ENCODE assay signal across 8 cellular contexts in the genomic region with DNA sequence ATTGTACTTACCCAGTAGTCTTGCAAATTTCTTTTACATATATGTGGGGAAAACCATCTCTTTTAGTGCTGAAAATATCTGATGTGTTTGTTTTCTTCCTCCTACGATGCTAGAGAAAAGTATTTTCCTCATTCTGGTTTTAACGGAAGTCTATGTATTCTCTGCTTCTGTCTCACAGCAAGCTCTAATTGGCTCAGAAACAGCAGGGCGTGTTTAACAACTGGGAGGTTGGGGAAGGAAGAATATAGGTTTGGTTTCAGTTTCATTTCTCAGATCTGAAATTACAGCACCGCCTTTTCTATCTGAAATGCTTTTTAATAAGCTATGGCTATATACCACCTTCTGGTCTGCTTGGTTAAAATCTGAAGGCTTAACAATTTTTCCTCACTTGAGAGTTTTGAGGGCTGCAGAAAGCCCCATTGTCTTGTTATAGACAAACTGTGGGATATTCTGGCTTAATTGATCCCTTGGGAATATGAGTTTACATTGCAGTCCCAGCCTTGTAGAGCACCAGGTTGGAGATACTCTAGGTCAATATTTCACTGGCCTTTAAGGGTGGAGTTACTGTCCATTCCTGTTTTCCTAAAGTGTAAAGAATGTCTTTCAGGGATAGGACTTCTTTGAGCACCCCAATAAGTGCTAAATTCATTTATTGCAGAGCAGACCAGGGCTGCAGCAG. TPM values are rescaled to one million over a fixed set of nuclear protein-coding genes. Genes with fewer than 3 reads are reported as not detected.
A peak's percentile ranks its signal among the peaks of the same experiment; 100 is the strongest.
DNase-seq lines count a peak whose midpoint lies in the region; ATAC-seq and TF ChIP-seq lines count a peak whose summit lies in the region.

Gene SAMD9, minus strand, starts transcription at position 128 of the 679 bp plus-strand sequence. CDS start 11,882 bp downstream, outside the sequence.

- TF ChIP-seq CTCF in GM20000 (IDR thresholded peaks at IDR 0.05; ENCODE audit: extremely low read depth, missing control alignments), result no peak
- TF ChIP-seq CTCF in activated CD8-positive, alpha-beta T cell treated with anti-CD3 and anti-CD28 coated beads for 36 hours (IDR thresholded peaks at IDR 0.05), result no peak
- TF ChIP-seq CTCF in neural cell (IDR thresholded peaks at IDR 0.05; ENCODE audit: poor library complexity, severe bottlenecking), result no peak

- intact Hi-C loops in activated CD8-positive, alpha-beta T cell treated with anti-CD3 and anti-CD28 coated beads for 36 hours (cut with micrococcal nuclease), result no loop called here

- peak; percentile 99 for ATAC-seq in HG03571 (IDR thresholded peaks at IDR 0.05; ENCODE audit: unreplicated experiment)
- ATAC-seq in activated CD8-positive, alpha-beta T cell treated with anti-CD3 and anti-CD28 coated beads for 36 hours, result peak; percentile 91

- H3K4me2 ChIP-seq in neural cell (ENCODE audit: low read length), result no peak within 1 kb of the TSS

- no peak within 1 kb of the TSS for H2AFZ ChIP-seq in neural cell (ENCODE audit: low read depth, low read length)

- H3K27me3 ChIP-seq in neural cell (ENCODE audit: insufficient read depth, low read depth, low read length) (no peaks in the 10 kb centered on the region), thymus (ENCODE audit: control insufficient read depth, insufficient read depth) (no peaks in the 10 kb centered on the region)

- in situ Hi-C loops in Caki2 (cut with HindIII; ENCODE audit: low pct_unique_long_range_greater_than_20kb, low sequenced_read_pairs), result no loop called here

- H3K9me2 ChIP-seq in neural cell (ENCODE audit: insufficient read depth, low read length), result no peaks in the 10 kb centered on the region

- H4K20me1 ChIP-seq in neural cell (ENCODE audit: insufficient read depth), result no peaks in the 10 kb centered on the region

- H3K4me1 Mint-ChIP-seq in activated CD8-positive, alpha-beta T cell treated with anti-CD3 and anti-CD28 coated beads for 36 hours (ENCODE audit: low read depth), result peaks cover 49% of the 10 kb centered on the region

- no peaks in the 10 kb centered on the region for H3K79me2 ChIP-seq in neural cell (replicated peaks; ENCODE audit: insufficient read depth, low read length)

- TF ChIP-seq EP300 in neural cell (conservative IDR thresholded peaks at IDR 0.05; ENCODE audit: poor library complexity, severe bottlenecking), result no peak

- H3F3A ChIP-seq in neural cell (ENCODE audit: insufficient read depth, low read length, poor library complexity, severe bottlenecking), result no peaks in the 10 kb centered on the region

- H3K9me3 ChIP-seq in neural cell (ENCODE audit: low read length) (no peaks in the 10 kb centered on the region), thymus (ENCODE audit: control insufficient read depth) (no peaks in the 10 kb centered on the region)

- peaks cover 13% of the 10 kb centered on the region for H3K9me3 Mint-ChIP-seq in activated CD8-positive, alpha-beta T cell treated with anti-CD3 and anti-CD28 coated beads for 36 hours

- peak within 1 kb of the TSS; percentile 80 for H3K4me3 Mint-ChIP-seq in activated CD8-positive, alpha-beta T cell treated with anti-CD3 and anti-CD28 coated beads for 36 hours

- H3K9ac ChIP-seq in neural cell (ENCODE audit: low read length), result no peak within 1 kb of the TSS

- TF ChIP-seq RAD21 in neural cell (conservative IDR thresholded peaks at IDR 0.05), result no peak

- H3K27ac ChIP-seq in epithelial cell of prostate, result peak within 1 kb of the TSS; percentile 76
- H3K27ac ChIP-seq in neural cell (ENCODE audit: low read length), result no peak within 1 kb of the TSS
- H3K27ac ChIP-seq in thymus (ENCODE audit: low read depth), result peak within 1 kb of the TSS; percentile 52

- H3K4me3 ChIP-seq in neural cell (ENCODE audit: low read length), result no peak within 1 kb of the TSS
- H3K4me3 ChIP-seq in thymus (ENCODE audit: low read length), result peak within 1 kb of the TSS; percentile 59

- WGBS in thymus, result 2% methylated on average over 4 of the region's 4 CpGs

- H3K36me3 Mint-ChIP-seq in activated CD8-positive, alpha-beta T cell treated with anti-CD3 and anti-CD28 coated beads for 36 hours (ENCODE audit: low read depth), result peaks cover 29% of the 10 kb centered on the region

- H3K36me3 ChIP-seq in neural cell (ENCODE audit: insufficient read depth, low read length), result no peaks in the 10 kb centered on the region
- H3K36me3 ChIP-seq in thymus (ENCODE audit: control insufficient read depth, insufficient read depth), result no peaks in the 10 kb centered on the region

- peak within 1 kb of the TSS; percentile 91 for H3K27ac Mint-ChIP-seq in activated CD8-positive, alpha-beta T cell treated with anti-CD3 and anti-CD28 coated beads for 36 hours

- POLR2A ChIA-PET in activated CD8-positive, alpha-beta T cell treated with anti-CD3 and anti-CD28 coated beads for 36 hours (lab: Charles Lee), result interaction anchor here (1.2 to 1.3 kb wide), 2 partner anchors 19 to 27 kb away, joined by 4 to 6 read pairs; no protein-coding TSS in a partner anchor

- DNase-seq in Caki2 (ENCODE audit: low read depth) (peak; percentile 66), GM20000 (ENCODE audit: low spot score) (peak; percentile 79), NCI-H774 (lab: John Stamatoyannopoulos, UW) (peak; percentile 84), epithelial cell of prostate (ENCODE audit: low read depth, low spot score) (peak; percentile 69)
- DNase-seq in activated CD8-positive, alpha-beta T cell treated with anti-CD3 and anti-CD28 coated beads for 36 hours, result peak; percentile 68

- H3K27me3 Mint-ChIP-seq in activated CD8-positive, alpha-beta T cell treated with anti-CD3 and anti-CD28 coated beads for 36 hours, result no peaks in the 10 kb centered on the region

- CTCF ChIA-PET in activated CD8-positive, alpha-beta T cell treated with anti-CD3 and anti-CD28 coated beads for 36 hours (lab: Charles Lee), result interaction anchor here (1.4 to 2.0 kb wide), 2 partner anchors 110 to 128 kb away, joined by 4 to 6 read pairs; no protein-coding TSS in a partner anchor

- peaks cover 2% of the 10 kb centered on the region for H3K4me1 ChIP-seq in thymus (ENCODE audit: control insufficient read depth, insufficient read depth, low read length)

TF ChIP-seq in neural cell, 6 proteins besides CTCF, POLR2A, EP300 and RAD21:
- TF ChIP-seq TAF1 (IDR thresholded peaks at IDR 0.05; ENCODE audit: low read depth) (no peak), POLR2AphosphoS5 (IDR thresholded peaks at IDR 0.05) (peak; percentile 25)

RNA-seq across cellular contexts. Expression of gene SAMD9, which starts in this region (rescaled TPM):
- 4.0 and 6.4 TPM in 2 replicates for total RNA-seq in Caki2 (2014; rRNA removed; shearing (Covaris generic); ENCODE audit: low replicate concordance)
- total RNA-seq in activated CD8-positive, alpha-beta T cell treated with anti-CD3 and anti-CD28 coated beads for 36 hours, result 10 to 100 TPM; 13.6 to 14.6 TPM
- not detected in 2 replicates for polyA plus RNA-seq in neural cell
- polyA minus RNA-seq in neural cell, result not detected in 2 replicates
- 13.9 TPM for polyA plus RNA-seq in thymus

Comparison
In these comparisons a context has a peak if more than half of its experiments do, and no peak if none do; other contexts are left out.
1. RNA of gene SAMD9 (polyA plus RNA-seq): 13.9 TPM in thymus (single experiment); not detected in neural cell; every median in the first group is over 10 times any median in the second.
2. Peak in every context shown above with its lines, with median percentiles within 50 percentile points of each other: DNase-seq.